In the genomic region with DNA sequence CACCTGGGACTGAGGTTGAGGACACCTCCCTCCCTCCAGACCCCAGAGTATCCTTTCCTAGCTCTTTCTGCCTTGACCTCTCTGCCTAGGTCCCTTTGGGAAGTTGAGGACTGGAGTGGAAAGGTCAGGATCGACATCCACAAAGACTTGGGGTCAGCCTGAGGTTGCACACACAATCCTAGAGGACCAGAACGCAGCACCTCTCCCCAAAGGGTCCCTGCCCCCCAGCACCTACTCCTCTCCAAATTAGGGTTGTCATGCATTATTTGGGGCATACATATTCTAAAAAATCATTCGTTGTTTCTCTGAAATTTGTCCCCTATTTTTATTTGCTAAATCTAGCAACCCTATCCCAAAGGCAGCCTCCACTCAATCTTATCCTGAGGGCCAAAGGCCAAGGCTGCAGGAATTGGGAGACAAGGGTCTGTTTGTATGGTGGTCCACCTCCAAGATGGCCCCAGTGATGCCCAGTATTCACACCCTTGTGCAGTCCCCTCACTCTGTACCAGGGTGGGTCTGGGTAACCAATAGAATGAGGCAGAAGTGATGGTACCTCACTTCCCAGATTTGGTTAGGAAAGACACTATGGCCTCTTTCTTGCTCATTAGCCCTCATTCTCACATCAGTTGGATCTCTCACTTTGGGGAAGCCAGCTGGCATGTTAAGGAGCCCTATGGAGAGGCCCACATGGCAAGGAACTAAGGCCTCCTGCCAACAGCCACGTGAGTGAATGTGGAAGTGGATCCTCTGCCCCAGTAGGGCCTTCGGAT, we compare ENCODE assay signal across 17 cellular contexts. TPM values are rescaled to one million over a fixed set of nuclear protein-coding genes. Genes with fewer than 3 reads are reported as not detected.
DNase-seq lines count a peak whose midpoint lies in the region; ATAC-seq and TF ChIP-seq lines count a peak whose summit lies in the region.
"Had no signal": no experiment of that assay in that cellular context is flagged by ENCODE, and none has a peak within 500 bp of the region (broad histone marks: within the 10 kb centered on the region; RNA-seq: fewer than 3 reads in every experiment).

No MANE protein-coding gene starts in this region.

- POLR2A ChIA-PET in WTC11 (lab: Charles Lee): no interaction called here

- WGBS in sigmoid colon, 2 donors: 92 to 94% methylated on average over 5 of the region's 5 CpGs

- peaks cover 3 to 53% (median 35%) of the 10 kb centered on the region in 3 donors for H3K27me3 ChIP-seq in sigmoid colon
- H3K27me3 ChIP-seq: BLaER1 had no signal

- H3K9me3 Mint-ChIP-seq in CD14-positive monocyte: peaks cover 7 to 11% (median 9%) of the 10 kb centered on the region in 7 donors
- H3K9me3 Mint-ChIP-seq in nephron progenitor cell: peaks cover 8% of the 10 kb centered on the region
- peaks cover 11% of the 10 kb centered on the region for H3K9me3 Mint-ChIP-seq in WTC11
- H3K9me3 Mint-ChIP-seq: CD4-positive, alpha-beta T cell had no signal

- H3K36me3 Mint-ChIP-seq in CD14-positive monocyte (no peaks in the 10 kb centered on the region), nephron progenitor cell (ENCODE audit: low read depth) (peaks cover 7% of the 10 kb centered on the region), WTC11 (peaks cover 4% of the 10 kb centered on the region; the same call in 1 of the 2 replicates)

- H3K4me3 ChIP-seq in sigmoid colon: no peak overlapping the region
- H3K4me3 ChIP-seq: BLaER1, K562 had no signal

- intact Hi-C loops in CD14-positive monocyte (cut with micrococcal nuclease): no loop called here
- intact Hi-C loops in sigmoid colon (cut with DNase I): no loop called here

- H3K4me1 Mint-ChIP-seq in CD14-positive monocyte (peaks cover 18% of the 10 kb centered on the region), nephron progenitor cell (peaks cover 63% of the 10 kb centered on the region), WTC11 (peaks cover 25% of the 10 kb centered on the region)

- CTCF ChIA-PET in WTC11 (lab: Charles Lee): no interaction called here

- TF ChIP-seq EP300 in sigmoid colon (IDR thresholded peaks at IDR 0.05): no peak

- H3K4me3 Mint-ChIP-seq in CD14-positive monocyte: no peak overlapping the region
- H3K4me3 Mint-ChIP-seq in nephron progenitor cell: no peak overlapping the region
- H3K4me3 Mint-ChIP-seq in WTC11: no peak overlapping the region
- H3K4me3 Mint-ChIP-seq: CD4-positive, alpha-beta T cell had no signal

- DNase-seq in DMS 273 (lab: John Stamatoyannopoulos, UW; ENCODE audit: unreplicated experiment): peak; percentile 58
- DNase-seq in DMS 273 treated with DMSO at 0.1 percent for 48 hours (lab: John Stamatoyannopoulos, UW): no peak
- peak; percentile 18 for DNase-seq in CD14-positive monocyte (ENCODE audit: low spot score)
- DNase-seq in nephron progenitor cell: no peak
- DNase-seq in sigmoid colon: peak; percentile 15
- no peak for DNase-seq in WTC11 (ENCODE audit: low spot score)
- DNase-seq: AML-193, Calu3, DMS153, DMS79 treated with DMSO at 0.1 percent for 48 hours, EL had no signal

- H3K27ac ChIP-seq in sigmoid colon: no peak overlapping the region
- H3K27ac ChIP-seq: 22Rv1, BLaER1 had no signal

- H3K4me1 ChIP-seq in sigmoid colon: no peaks in the 10 kb centered on the region

- TF ChIP-seq CTCF in CD14-positive monocyte (IDR thresholded peaks at IDR 0.05) (no peak), nephron progenitor cell (IDR thresholded peaks at IDR 0.05) (no peak), sigmoid colon (IDR thresholded peaks at IDR 0.05) (no peak), WTC11 (IDR thresholded peaks at IDR 0.05) (no peak)

- H3K9me3 ChIP-seq in sigmoid colon: peaks cover 0 to 7% (median 0%) of the 10 kb centered on the region in 4 donors

- TF ChIP-seq POLR2A in sigmoid colon (IDR thresholded peaks at IDR 0.05): no peak

- ATAC-seq in GM21360 (IDR thresholded peaks at IDR 0.05; ENCODE audit: unreplicated experiment) (no peak), WTC11 (no peak)
- ATAC-seq: HCT116, K562 had no signal

- no peaks in the 10 kb centered on the region for H3K36me3 ChIP-seq in sigmoid colon
- H3K36me3 ChIP-seq: BLaER1 had no signal

- peak overlapping the region in 1 of 7 donors; percentile 42 for H3K27ac Mint-ChIP-seq in CD14-positive monocyte
- H3K27ac Mint-ChIP-seq in nephron progenitor cell: peak overlapping the region; percentile 64
- H3K27ac Mint-ChIP-seq in WTC11: no peak overlapping the region
- H3K27ac Mint-ChIP-seq: CD4-positive, alpha-beta T cell had no signal

- H3K27me3 Mint-ChIP-seq in CD14-positive monocyte (ENCODE audit: low read depth in 3 of 3) (peaks cover 7 to 17% (median 9%) of the 10 kb centered on the region in 3 donors), nephron progenitor cell (ENCODE audit: low read depth, poor library complexity) (no peaks in the 10 kb centered on the region), WTC11 (ENCODE audit: low read depth) (peaks cover 15% of the 10 kb centered on the region)

TF ChIP-seq in WTC11, 78 proteins besides CTCF, POLR2A, EP300 and RAD21:
- TF ChIP-seq ZBTB43 (CRISPR knock-in tag; IDR thresholded peaks at IDR 0.05) (no peak), ETV6 (CRISPR knock-in tag; IDR thresholded peaks at IDR 0.05) (no peak), FOXJ3 (CRISPR knock-in tag; IDR thresholded peaks at IDR 0.05; ENCODE audit: borderline replicate concordance) (no peak), FOXP1 (CRISPR knock-in tag; IDR thresholded peaks at IDR 0.05; ENCODE audit: borderline replicate concordance) (no peak), NR1H2 (CRISPR knock-in tag; IDR thresholded peaks at IDR 0.05) (no peak), SMAD4 (CRISPR knock-in tag; IDR thresholded peaks at IDR 0.05) (no peak), GTF2I (CRISPR knock-in tag; conservative IDR thresholded peaks at IDR 0.05) (no peak), RORB (CRISPR knock-in tag; IDR thresholded peaks at IDR 0.05) (no peak)

RNA-seq across cellular contexts. Expression of gene CHRNG, which starts 3.5 kb away (rescaled TPM):
- polyA plus RNA-seq in CD14-positive monocyte (not detected), sigmoid colon (not detected)
- total RNA-seq in sigmoid colon (not detected), WTC11 (2021) (0.20 TPM in 1 of 3 replicates, not detected in the others)
- total RNA-seq: Calu3; CD4-positive, alpha-beta T cell; K562 had no signal
- polyA plus RNA-seq: K562 had no signal

RNA-seq across cellular contexts. Expression of gene CHRND, which starts 10.0 kb away (rescaled TPM):
- not detected for polyA plus RNA-seq in CD14-positive monocyte
- total RNA-seq in sigmoid colon: not detected
- not detected for polyA plus RNA-seq in sigmoid colon
- 0.07 to 0.11 TPM in 2 of 3 replicates, not detected in the other for total RNA-seq in WTC11 (2021)
- total RNA-seq: Calu3; CD4-positive, alpha-beta T cell; K562 had no signal
- polyA plus RNA-seq: K562 had no signal

RNA-seq across cellular contexts. Expression of gene TIGD1, which starts 14.4 kb away (rescaled TPM):
- polyA plus RNA-seq in CD14-positive monocyte: 1 to 10 TPM; 1.6 to 2.1 TPM
- 1 to 10 TPM; 2.1 to 4.2 (median 3.1) TPM for total RNA-seq in sigmoid colon
- 1 to 10 TPM in 1 of 3 donors, under 1 TPM in 2; 0.23 to 3.4 (median 0.60) TPM for polyA plus RNA-seq in sigmoid colon
- 5.2 to 9.0 TPM (median 6.1 TPM) in 3 replicates for total RNA-seq in WTC11 (2021)

RNA-seq across cellular contexts. Expression of gene EIF4E2, which starts 14.5 kb away (rescaled TPM):
- polyA plus RNA-seq in CD14-positive monocyte: 100 to 1,000 TPM; 188 to 213 TPM
- 10 to 100 TPM; 42.5 to 55.1 (median 48.4) TPM for total RNA-seq in sigmoid colon
- polyA plus RNA-seq in sigmoid colon: 100 to 1,000 TPM in 1 of 3 donors, 10 to 100 TPM in 2; 85.5 to 131 (median 98.5) TPM
- 90.6 to 97.8 TPM (median 95.9 TPM) in 3 replicates for total RNA-seq in WTC11 (2021)

RNA-seq across cellular contexts. Expression of gene PRSS56, which starts 15.8 kb away (rescaled TPM):
- polyA plus RNA-seq in CD14-positive monocyte (not detected), sigmoid colon (not detected)
- total RNA-seq in sigmoid colon (not detected), WTC11 (2021) (not detected in 3 replicates)
- total RNA-seq: Calu3; CD4-positive, alpha-beta T cell; K562 had no signal
- polyA plus RNA-seq: K562 had no signal

Comparison
In these comparisons a context has a peak if more than half of its experiments do, and no peak if none do; other contexts are left out.
1. DNase-seq: peak in DMS 273 (single experiment), CD14-positive monocyte (single experiment) and sigmoid colon (single experiment); none in DMS 273 treated with DMSO at 0.1 percent for 48 hours (single experiment), nephron progenitor cell (single experiment) and WTC11 (single experiment).